ENCODE assay signal across 1 cellular context in genomic region chr6:162727347-162728176, GRCh38.
A peak's percentile ranks its signal among the peaks of the same experiment; 100 is the strongest.
TF ChIP-seq lines count a peak whose summit lies in the region.

TSS of gene PACRG (plus strand) at chr6:162727974.
TSS of gene PRKN (minus strand) at chr6:162727766.

TF ChIP-seq in HepG2, 621 proteins besides CTCF, POLR2A, EP300 and RAD21 (continued from another document and continues in another):
- peak; percentile 73; the same call in 1 of the 2 replicates for TF ChIP-seq REPIN1 (CRISPR knock-in tag; IDR thresholded peaks at IDR 0.05; ENCODE audit: borderline replicate concordance, low read depth)
- TF ChIP-seq ZNF441 (CRISPR knock-in tag; IDR thresholded peaks at IDR 0.05; ENCODE audit: borderline replicate concordance): no peak
- no peak; the same call in 1 of the 2 replicates for TF ChIP-seq ZBTB26 (CRISPR knock-in tag; IDR thresholded peaks at IDR 0.05; ENCODE audit: borderline replicate concordance)
- no peak for TF ChIP-seq MLLT10 (CRISPR knock-in tag; IDR thresholded peaks at IDR 0.05)
- TF ChIP-seq MTERF4 (CRISPR knock-in tag; IDR thresholded peaks at IDR 0.05): no peak
- TF ChIP-seq PRDM10 (CRISPR knock-in tag; IDR thresholded peaks at IDR 0.05; ENCODE audit: low read depth): no peak
- no peak for TF ChIP-seq KLF13 (CRISPR knock-in tag; IDR thresholded peaks at IDR 0.05)
- TF ChIP-seq FOXA3 (CRISPR knock-in tag; IDR thresholded peaks at IDR 0.05): peak; percentile 86
- no peak for TF ChIP-seq ZBTB49 (CRISPR knock-in tag; IDR thresholded peaks at IDR 0.05; ENCODE audit: borderline replicate concordance)
- TF ChIP-seq ZNF724P (CRISPR knock-in tag; IDR thresholded peaks at IDR 0.05; ENCODE audit: borderline replicate concordance): peak; percentile 86; the same call in 1 of the 2 replicates
- TF ChIP-seq RNF219 (CRISPR knock-in tag; IDR thresholded peaks at IDR 0.05): 0 out of 2 replicates have a peak, but pooled peaks have one; percentile 37
- peak; percentile 79 for TF ChIP-seq ISL2 (CRISPR knock-in tag; IDR thresholded peaks at IDR 0.05)
- peak; percentile 70 for TF ChIP-seq GATAD1 (CRISPR knock-in tag; IDR thresholded peaks at IDR 0.05)
- TF ChIP-seq ZNF747 (CRISPR knock-in tag; IDR thresholded peaks at IDR 0.05; ENCODE audit: borderline replicate concordance): peak; percentile 92
- peak; percentile 86 for TF ChIP-seq GMEB1 (CRISPR knock-in tag; IDR thresholded peaks at IDR 0.05; ENCODE audit: borderline replicate concordance)
- TF ChIP-seq ZNF83 (CRISPR knock-in tag; IDR thresholded peaks at IDR 0.05; ENCODE audit: borderline replicate concordance): peak; percentile 98; the same call in 1 of the 2 replicates
- TF ChIP-seq XRCC5 (optimal IDR thresholded peaks at IDR 0.05; ENCODE audit: low read length): peak; percentile 66
- no peak for TF ChIP-seq PRDM15 (CRISPR knock-in tag; IDR thresholded peaks at IDR 0.05)
- TF ChIP-seq ZNF746 (CRISPR knock-in tag; IDR thresholded peaks at IDR 0.05): no peak
- no peak for TF ChIP-seq SOX13 (IDR thresholded peaks at IDR 0.05)
- TF ChIP-seq SOX13 (CRISPR knock-in tag; conservative IDR thresholded peaks at IDR 0.05 in 1 of 2, IDR thresholded peaks at IDR 0.05 in 1 of 2): peak in 1 of 2 experiments; percentile 17; a peak in 1 of 4 replicates
- peak; percentile 62; the same call in 1 of the 2 replicates for TF ChIP-seq ATF3 (CRISPR knock-in tag; IDR thresholded peaks at IDR 0.05)
- TF ChIP-seq RBM39 (IDR thresholded peaks at IDR 0.05; ENCODE audit: low read depth, low read length, poor library complexity, severe bottlenecking): peak; percentile 79
- TF ChIP-seq MXD4 (CRISPR knock-in tag; IDR thresholded peaks at IDR 0.05): peak; percentile 59
- peak; percentile 83; the same call in 1 of the 2 replicates for TF ChIP-seq ZFYVE20 (CRISPR knock-in tag; IDR thresholded peaks at IDR 0.05; ENCODE audit: borderline replicate concordance, low read depth)
- TF ChIP-seq ZBTB7B (CRISPR knock-in tag; IDR thresholded peaks at IDR 0.05): peak; percentile 64
- peak; percentile 84 for TF ChIP-seq IRF2 (CRISPR knock-in tag; IDR thresholded peaks at IDR 0.05)
- no peak for TF ChIP-seq TFAP4 (IDR thresholded peaks at IDR 0.05; ENCODE audit: borderline replicate concordance, low read depth)
- TF ChIP-seq PREB (CRISPR knock-in tag; IDR thresholded peaks at IDR 0.05): no peak
- TF ChIP-seq BRCA1 (CRISPR knock-in tag; IDR thresholded peaks at IDR 0.05): 0 out of 2 replicates have a peak, but pooled peaks have one; percentile 57
- peak; percentile 78; the same call in 1 of the 2 replicates for TF ChIP-seq BCL3 (CRISPR knock-in tag; IDR thresholded peaks at IDR 0.05)
- no peak for TF ChIP-seq ZC3H4 (CRISPR knock-in tag; IDR thresholded peaks at IDR 0.05; ENCODE audit: borderline replicate concordance)
- peak; percentile 94 for TF ChIP-seq HNF1B (CRISPR knock-in tag; IDR thresholded peaks at IDR 0.05)
- TF ChIP-seq ZSCAN20 (CRISPR knock-in tag; IDR thresholded peaks at IDR 0.05; ENCODE audit: borderline replicate concordance): peak; percentile 49; the same call in 1 of the 2 replicates
